ENCODE assay signal across 10 cellular contexts in genomic region chr3:109098245-109098644, GRCh38. TPM values are rescaled to one million over a fixed set of nuclear protein-coding genes. Genes with fewer than 3 reads are reported as not detected.
A peak's percentile ranks its signal among the peaks of the same experiment; 100 is the strongest.
DNase-seq lines count a peak whose midpoint lies in the region; ATAC-seq, FAIRE-seq and TF ChIP-seq lines count a peak whose summit lies in the region.
"Had no signal": no experiment of that assay in that cellular context is flagged by ENCODE, and none has a peak within 500 bp of the region (broad histone marks: within the 10 kb centered on the region; RNA-seq: fewer than 3 reads in every experiment).

No MANE protein-coding gene starts in this region.

- H3K27ac Mint-ChIP-seq in endodermal cell: no peak overlapping the region

- H3K27me3 Mint-ChIP-seq in endodermal cell (ENCODE audit: insufficient read depth): no peaks in the 10 kb centered on the region

- no peak overlapping the region for H3K4me2 ChIP-seq in A549

- in situ Hi-C loops in KBM-7 (cut with MboI; ENCODE audit: low pct_unique_long_range_greater_than_20kb, low sequenced_read_pairs): no loop called here

- H3K4me3 ChIP-seq in A549 (no peak overlapping the region), NB4 (ENCODE audit: low read depth, low read length) (no peak overlapping the region), endodermal cell (ENCODE audit: low read length) (no peak overlapping the region), upper lobe of left lung (no peak overlapping the region)

- CTCF ChIA-PET in A549 (lab: Yijun Ruan, JAX): interaction anchor here (0.7 to 2.0 kb wide), 3 partner anchors 16 to 334 kb away, joined by 4 to 7 read pairs (median 4); no protein-coding TSS in a partner anchor

- H3K36me3 ChIP-seq in endodermal cell (ENCODE audit: control insufficient read depth, insufficient read depth, low read length): no peaks in the 10 kb centered on the region
- no peaks in the 10 kb centered on the region for H3K36me3 ChIP-seq in upper lobe of left lung

- no peak overlapping the region for H3K4me3 Mint-ChIP-seq in endodermal cell

- peak; percentile 15 to 28 for DNase-seq in A549 (ENCODE audit: low read depth in 1 of 2, low spot score in 1 of 2)
- peak; percentile 9 for DNase-seq in NB4 (ENCODE audit: low read depth)
- peak; percentile 80 for DNase-seq in endodermal cell
- no peak for DNase-seq in AG20443 (ENCODE audit: low spot score)
- no peak for DNase-seq in 8988T
- no peak for DNase-seq in upper lobe of left lung
- no peak for DNase-seq in KBM-7
- DNase-seq: activated effector memory CD4-positive, alpha-beta T cell treated with anti-CD3 and anti-CD28 coated beads, Interleukin-2, amount 50 U/mL, for 16 hours had no signal

- TF ChIP-seq CTCF in A549 (IDR thresholded peaks at IDR 0.05): no peak; the same call in 2 of the 3 replicates
- TF ChIP-seq CTCF in NB4 (IDR thresholded peaks at IDR 0.05; ENCODE audit: low read depth, low read length): no peak
- TF ChIP-seq CTCF in endodermal cell (conservative IDR thresholded peaks at IDR 0.05): peak; percentile 74
- TF ChIP-seq CTCF in upper lobe of left lung (IDR thresholded peaks at IDR 0.05): no peak

- H3K4me1 ChIP-seq in A549 (no peaks in the 10 kb centered on the region), endodermal cell (ENCODE audit: control insufficient read depth, insufficient read depth, low read length) (no peaks in the 10 kb centered on the region), upper lobe of left lung (no peaks in the 10 kb centered on the region)

- H3K27me3 ChIP-seq in endodermal cell (ENCODE audit: control insufficient read depth, insufficient read depth, low read length, poor library complexity, severe bottlenecking) (no peaks in the 10 kb centered on the region), upper lobe of left lung (no peaks in the 10 kb centered on the region)

- peak in 1 of 2 experiments; percentile 19; a peak in 2 of 5 replicates for TF ChIP-seq RAD21 in A549 (conservative IDR thresholded peaks at IDR 0.05 in 1 of 2, IDR thresholded peaks at IDR 0.05 in 1 of 2)

- TF ChIP-seq POLR2A in A549 (IDR thresholded peaks at IDR 0.05; ENCODE audit: low read length): no peak
- no peak for TF ChIP-seq POLR2A in NB4 (IDR thresholded peaks at IDR 0.05; ENCODE audit: extremely low read depth, insufficient read length)
- TF ChIP-seq POLR2A in upper lobe of left lung (IDR thresholded peaks at IDR 0.05): no peak

- POLR2A ChIA-PET in A549 (lab: Yijun Ruan, JAX): no interaction called here

- TF ChIP-seq EP300 in A549 (IDR thresholded peaks at IDR 0.05) (no peak), upper lobe of left lung (IDR thresholded peaks at IDR 0.05) (no peak)

- peaks cover 14% of the 10 kb centered on the region for H3K4me1 Mint-ChIP-seq in endodermal cell

- H3K36me3 Mint-ChIP-seq in endodermal cell (ENCODE audit: low read depth): no peaks in the 10 kb centered on the region

- H3K9me3 Mint-ChIP-seq in endodermal cell: no peaks in the 10 kb centered on the region

- WGBS in A549 (ENCODE audit: missing lambda C conversion rate): 27% methylated on average over 4 of the region's 4 CpGs
- 57 to 78% methylated on average over 4 of the region's 4 CpGs for WGBS in endodermal cell (ENCODE audit: insufficient coverage in 1 of 2, insufficient read length in 1 of 2), 2 experiments
- 56 to 67% methylated on average over 4 of the region's 4 CpGs for WGBS in upper lobe of left lung, 2 donors

- ATAC-seq in A549 (peak; percentile 80 to 81; a peak in 5 of 6 replicates), GM18861 (IDR thresholded peaks at IDR 0.05; ENCODE audit: unreplicated experiment) (peak; percentile 48), upper lobe of left lung (ENCODE audit: low FRiP score in 2 of 2) (no peak)

- H3K27ac ChIP-seq in A549 (no peak overlapping the region), endodermal cell (ENCODE audit: low read depth, low read length) (no peak overlapping the region), upper lobe of left lung (no peak overlapping the region)

- FAIRE-seq in A549 (lab: Jason Lieb, UNC): no peak
- FAIRE-seq: islet of Langerhans had no signal

- H3K9me3 ChIP-seq in A549: no peaks in the 10 kb centered on the region
- H3K9me3 ChIP-seq in endodermal cell (ENCODE audit: control insufficient read depth, low read length): no peaks in the 10 kb centered on the region
- H3K9me3 ChIP-seq in upper lobe of left lung: no peaks in the 10 kb centered on the region

- no peak overlapping the region for H3K9ac ChIP-seq in endodermal cell (ENCODE audit: extremely low read depth, low read length, poor library complexity, severe bottlenecking)

TF ChIP-seq in A549, 52 proteins besides CTCF, POLR2A, EP300 and RAD21:
- TF ChIP-seq MAFK (IDR thresholded peaks at IDR 0.05; ENCODE audit: partially characterized antibody) (peak; percentile 37), CEBPB (IDR thresholded peaks at IDR 0.05) (no peak), JUN (IDR thresholded peaks at IDR 0.05) (no peak), JUNB (IDR thresholded peaks at IDR 0.05) (no peak)

RNA-seq across cellular contexts. Expression of gene MORC1, which starts 19.7 kb away (rescaled TPM):
- not detected in 2 replicates for polyA plus RNA-seq in A549 (2011; rRNA removed)
- not detected in 2 replicates for polyA plus RNA-seq in A549 (2012; cell fraction: cytosol; rRNA removed)
- polyA plus RNA-seq in A549 (2012; cell fraction: nucleus; rRNA removed): not detected in 2 replicates
- polyA plus RNA-seq in A549 (2017; fragmentation: RNase III; extraction: RNeasy Plus Mini Kit Qiagen cat#74134 plus additional on column Dnase treatment): not detected in 3 replicates
- not detected in 2 replicates for polyA minus RNA-seq in A549 (2011; rRNA and poly(A)+ RNA removed)
- not detected for total RNA-seq in endodermal cell
- not detected for polyA plus RNA-seq in endodermal cell (2013, experiment 1 of 2)
- polyA plus RNA-seq in endodermal cell (2013, experiment 2 of 2): not detected
- total RNA-seq in upper lobe of left lung: under 1 TPM in 1 of 6 donors, not detected in 5; 0.15 TPM

RNA-seq across cellular contexts. Expression of gene C3orf85, which starts 38.3 kb away (rescaled TPM):
- polyA plus RNA-seq in A549 (2011; rRNA removed): not detected in 2 replicates
- polyA plus RNA-seq in A549 (2012; cell fraction: cytosol; rRNA removed): not detected in 2 replicates
- polyA plus RNA-seq in A549 (2012; cell fraction: nucleus; rRNA removed): not detected in 2 replicates
- not detected in 3 replicates for polyA plus RNA-seq in A549 (2017; fragmentation: RNase III; extraction: RNeasy Plus Mini Kit Qiagen cat#74134 plus additional on column Dnase treatment)
- polyA minus RNA-seq in A549 (2011; rRNA and poly(A)+ RNA removed): not detected in 2 replicates
- not detected for total RNA-seq in endodermal cell
- not detected for polyA plus RNA-seq in endodermal cell (2013, experiment 1 of 2)
- polyA plus RNA-seq in endodermal cell (2013, experiment 2 of 2): not detected
- not detected for total RNA-seq in upper lobe of left lung

Comparison
In these comparisons a context has a peak if more than half of its experiments do, and no peak if none do; other contexts are left out.
1. ATAC-seq: peak in A549 (2 of 2) and GM18861 (single experiment); none in upper lobe of left lung (0 of 2).
2. DNase-seq: peak in A549 (2 of 2), NB4 (single experiment) and endodermal cell (single experiment); none in AG20443 (single experiment), 8988T (single experiment), upper lobe of left lung (0 of 2) and KBM-7 (single experiment).